ENCODE assay signal across 8 cellular contexts in the genomic region with DNA sequence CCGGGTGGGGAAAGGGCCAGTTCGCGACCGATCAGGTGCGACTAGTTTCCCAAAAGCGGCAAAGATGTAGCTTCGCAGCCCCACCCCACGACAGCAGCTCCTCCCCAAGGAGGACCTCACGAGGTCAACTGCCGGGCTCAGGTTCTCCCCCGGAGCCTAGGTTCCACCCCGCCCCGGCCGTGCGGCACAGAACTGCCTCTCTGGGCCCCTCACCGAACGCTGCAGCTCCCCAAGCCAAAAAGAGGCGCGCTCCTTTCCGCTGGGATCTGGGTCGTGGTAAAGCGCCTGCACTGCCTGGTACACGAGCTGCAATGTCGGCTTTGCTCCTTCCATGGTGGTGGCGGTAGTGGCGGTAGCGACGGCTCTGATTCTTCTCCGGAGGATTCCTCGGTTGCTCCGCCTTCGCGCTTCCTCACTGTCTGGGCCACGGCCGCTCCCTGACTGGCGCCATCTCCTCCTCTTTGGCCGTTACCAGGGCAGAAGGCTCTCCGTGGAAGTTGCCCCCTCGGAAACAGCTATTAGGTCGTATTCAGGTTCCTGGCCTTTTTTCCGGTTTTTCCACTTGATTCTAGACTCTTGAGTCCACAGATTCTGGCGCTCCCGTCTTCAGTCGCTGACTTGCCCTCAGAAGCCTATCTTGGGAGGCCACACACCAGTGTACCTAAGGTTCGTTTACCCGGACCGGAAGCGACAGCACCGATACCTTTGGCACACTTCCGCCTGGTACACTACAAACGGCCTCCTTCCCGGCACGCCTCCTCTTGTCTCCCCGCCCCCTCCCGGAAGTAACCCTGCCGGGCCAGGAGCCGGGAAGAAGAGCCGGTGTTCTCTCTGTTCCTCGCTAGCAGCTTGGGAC. TPM values are rescaled to one million over a fixed set of nuclear protein-coding genes. Genes with fewer than 3 reads are reported as not detected.
A peak's percentile ranks its signal among the peaks of the same experiment; 100 is the strongest.
DNase-seq lines count a peak whose midpoint lies in the region; ATAC-seq and TF ChIP-seq lines count a peak whose summit lies in the region.

A gene (minus strand): TSS at position 674 of the 856 bp plus-strand sequence. CDS start 341 bp downstream, at position 333.

- DNase-seq in GM10266 (ENCODE audit: extremely low spot score) (peak; percentile 87), NCI-H1105 (lab: John Stamatoyannopoulos, UW) (peak; percentile 91), SKM-1 treated with dmso at 0.1 percent for 144 hours (lab: John Stamatoyannopoulos, UW; ENCODE audit: unreplicated experiment) (peak; percentile 90), Right ventricle myocardium inferior (ENCODE audit: missing footprints) (peak; percentile 97), ovary (peak; percentile 93 to 95 (median 94)), thyroid gland (peak; percentile 94 to 96)
- DNase-seq in activated naive CD8-positive, alpha-beta T cell treated with anti-CD3 and anti-CD28 coated beads for 36 hours: peak; percentile 92

- no peaks in the 10 kb centered on the region for H3K27me3 ChIP-seq in ovary
- no peaks in the 10 kb centered on the region for H3K27me3 ChIP-seq in thyroid gland

- H3K36me3 ChIP-seq in ovary (no peaks in the 10 kb centered on the region), thyroid gland (no peaks in the 10 kb centered on the region)

- peak within 1 kb of the TSS; percentile 99 for H3K4me3 Mint-ChIP-seq in activated naive CD8-positive, alpha-beta T cell treated with anti-CD3 and anti-CD28 coated beads for 36 hours

- WGBS in ovary, 3 donors: 0 to 1% (median 1%) methylated on average over 52 to 59 of the region's 59 CpGs
- WGBS in thyroid gland, 2 donors: 0 to 1% methylated on average over 42 to 47 of the region's 59 CpGs

- no peaks in the 10 kb centered on the region for H3K9me3 Mint-ChIP-seq in activated naive CD8-positive, alpha-beta T cell treated with anti-CD3 and anti-CD28 coated beads for 36 hours

- ATAC-seq in HG02610 (IDR thresholded peaks at IDR 0.05; ENCODE audit: unreplicated experiment): peak; percentile 82
- ATAC-seq in Right ventricle myocardium inferior: peak; percentile 97

- H3K27ac ChIP-seq in ovary: peak within 1 kb of the TSS; percentile 95 to 96
- H3K27ac ChIP-seq in thyroid gland: peak within 1 kb of the TSS; percentile 89 to 99 (median 98)

- peak within 1 kb of the TSS; percentile 99 for H3K27ac Mint-ChIP-seq in activated naive CD8-positive, alpha-beta T cell treated with anti-CD3 and anti-CD28 coated beads for 36 hours

- peaks cover 4% of the 10 kb centered on the region for H3K4me1 ChIP-seq in ovary (ENCODE audit: insufficient read depth)
- peaks cover 17 to 29% of the 10 kb centered on the region in 2 donors for H3K4me1 ChIP-seq in thyroid gland

- no peaks in the 10 kb centered on the region for H3K9me3 ChIP-seq in ovary
- no peaks in the 10 kb centered on the region for H3K9me3 ChIP-seq in thyroid gland

- peaks cover 13% of the 10 kb centered on the region for H3K27me3 Mint-ChIP-seq in activated naive CD8-positive, alpha-beta T cell treated with anti-CD3 and anti-CD28 coated beads for 36 hours

- peaks cover 17% of the 10 kb centered on the region for H3K4me1 Mint-ChIP-seq in activated naive CD8-positive, alpha-beta T cell treated with anti-CD3 and anti-CD28 coated beads for 36 hours

- TF ChIP-seq CTCF in GM10266 (IDR thresholded peaks at IDR 0.05; ENCODE audit: control insufficient read depth, insufficient read depth, low read depth, missing control alignments): no peak
- peak in 1 of 3 donors; percentile 54 for TF ChIP-seq CTCF in ovary (IDR thresholded peaks at IDR 0.05)
- no peak for TF ChIP-seq CTCF in thyroid gland (IDR thresholded peaks at IDR 0.05)

- H3K36me3 Mint-ChIP-seq in activated naive CD8-positive, alpha-beta T cell treated with anti-CD3 and anti-CD28 coated beads for 36 hours: peaks cover 8% of the 10 kb centered on the region

- peak within 1 kb of the TSS; percentile 70 for H3K4me3 ChIP-seq in ovary
- peak within 1 kb of the TSS; percentile 64 to 83 (median 71) for H3K4me3 ChIP-seq in thyroid gland (replicated peaks in 1 of 3)

- TF ChIP-seq POLR2A in ovary (IDR thresholded peaks at IDR 0.05) (peak; percentile 61), thyroid gland (IDR thresholded peaks at IDR 0.05) (peak in 1 of 2 donors; percentile 92)

- intact Hi-C loops in Right ventricle myocardium inferior (cut with DNase I) (no loop called here), ovary (cut with DNase I) (no loop called here), thyroid gland (cut with DNase I) (no loop called here)

- TF ChIP-seq EP300 in ovary (IDR thresholded peaks at IDR 0.05): no peak

RNA-seq across cellular contexts. Expression of the gene that starts here (rescaled TPM):
- 10 to 100 TPM; 71.8 to 72.2 TPM for total RNA-seq in activated naive CD8-positive, alpha-beta T cell treated with anti-CD3 and anti-CD28 coated beads for 36 hours
- total RNA-seq in Right ventricle myocardium inferior (36.0 TPM), ovary (10 to 100 TPM; 22.9 to 35.4 (median 30.9) TPM), thyroid gland (10 to 100 TPM; 46.1 to 56.2 (median 51.8) TPM)
- 10 to 100 TPM; 18.6 to 40.1 TPM for polyA plus RNA-seq in ovary

Comparison
In these comparisons a context has a peak if more than half of its experiments do, and no peak if none do; other contexts are left out.
1. Peak in every context shown above with its lines: DNase-seq, ATAC-seq, H3K4me3 ChIP-seq and H3K27ac ChIP-seq.